In genomic region chr12:105226219-105226618, GRCh38 we compare ENCODE assay signal across 8 cellular contexts. TPM values are rescaled to one million over a fixed set of nuclear protein-coding genes. Genes with fewer than 3 reads are reported as not detected.
DNase-seq lines count a peak whose midpoint lies in the region; FAIRE-seq and TF ChIP-seq lines count a peak whose summit lies in the region.

No MANE protein-coding gene starts in this region.

- H3K36me3 ChIP-seq in A673 (ENCODE audit: insufficient read depth, low read length, poor library complexity, severe bottlenecking) (peaks cover 18% of the 10 kb centered on the region), fibroblast of lung (ENCODE audit: control insufficient read depth, insufficient read depth, low read length) (peaks cover 7% of the 10 kb centered on the region), ovary (no peaks in the 10 kb centered on the region)

- CTCF ChIA-PET in A673 (lab: Charles Lee), result interaction anchor here (0.5 kb wide), 1 partner anchor 577 kb away, joined by 3 read pairs; no protein-coding TSS in a partner anchor

- no peak for TF ChIP-seq CTCF in A673 (conservative IDR thresholded peaks at IDR 0.05; ENCODE audit: low read depth, low read length)
- TF ChIP-seq CTCF in GM20000 (IDR thresholded peaks at IDR 0.05; ENCODE audit: extremely low read depth, missing control alignments), result no peak
- TF ChIP-seq CTCF in fibroblast of lung (conservative IDR thresholded peaks at IDR 0.05 in 1 of 2, IDR thresholded peaks at IDR 0.05 in 1 of 2; ENCODE audit: low read depth in 1 of 2, low read length in 2 of 2), result no peak
- no peak for TF ChIP-seq CTCF in ovary (IDR thresholded peaks at IDR 0.05)
- no peak for TF ChIP-seq CTCF in endothelial cell (IDR thresholded peaks at IDR 0.05; ENCODE audit: unreplicated experiment)
- TF ChIP-seq CTCF in D721Med (IDR thresholded peaks at IDR 0.05; ENCODE audit: insufficient read depth, missing control alignments), result no peak

- H3K27ac ChIP-seq in A673 (ENCODE audit: low read depth, low read length, poor library complexity, severe bottlenecking), result peak overlapping the region; percentile 38
- peak overlapping the region; percentile 33 for H3K27ac ChIP-seq in fibroblast of lung (ENCODE audit: insufficient read depth, low read length)
- no peak overlapping the region for H3K27ac ChIP-seq in ovary

- peaks cover 42% of the 10 kb centered on the region for H3K4me1 Mint-ChIP-seq in T-helper 1 cell treated with Interleukin-12 subunit alpha and Interleukin-12 subunit beta and Interleukin-4 antibody, amounts not matched to agents 30 μg/mL and 1 μg/mL, for 36 hours (ENCODE audit: low read depth)
- H3K4me1 Mint-ChIP-seq in endothelial cell (ENCODE audit: unreplicated experiment), result peaks cover 49% of the 10 kb centered on the region

- TF ChIP-seq EP300 in ovary (IDR thresholded peaks at IDR 0.05), result no peak

- H3K27ac Mint-ChIP-seq in T-helper 1 cell treated with Interleukin-12 subunit alpha and Interleukin-12 subunit beta and Interleukin-4 antibody, amounts not matched to agents 30 μg/mL and 1 μg/mL, for 36 hours, result no peak overlapping the region
- H3K27ac Mint-ChIP-seq in endothelial cell (ENCODE audit: unreplicated experiment), result no peak overlapping the region

- H3K36me3 Mint-ChIP-seq in T-helper 1 cell treated with Interleukin-12 subunit alpha and Interleukin-12 subunit beta and Interleukin-4 antibody, amounts not matched to agents 30 μg/mL and 1 μg/mL, for 36 hours (ENCODE audit: low read depth), result peaks cover 45% of the 10 kb centered on the region
- H3K36me3 Mint-ChIP-seq in endothelial cell (ENCODE audit: low read depth, unreplicated experiment), result peaks cover 44% of the 10 kb centered on the region

- DNase-seq in A673 (ENCODE audit: low spot score), result peak; percentile 70
- DNase-seq in GM20000 (ENCODE audit: low spot score), result peak; percentile 14
- peak; percentile 91 to 94 for DNase-seq in fibroblast of lung (ENCODE audit: low read depth in 2 of 2)
- DNase-seq in ovary, result peak; percentile 45 to 68 (median 47)
- no peak for DNase-seq in endothelial cell (ENCODE audit: low spot score)
- DNase-seq in D721Med (ENCODE audit: insufficient read length, low spot score), result no peak
- DNase-seq in NCI-H146 treated with DMSO at 0.1 percent for 48 hours (lab: John Stamatoyannopoulos, UW; ENCODE audit: unreplicated experiment), result no peak

- no TSS peak for BruUV-seq in A673 (replicated peaks; lab: Mats Ljungman, UMichigan)

- no peak overlapping the region for H3K9ac ChIP-seq in fibroblast of lung (ENCODE audit: insufficient read depth, low read length)

- no peak overlapping the region for H2AFZ ChIP-seq in fibroblast of lung (ENCODE audit: low read length)

- peaks cover 13% of the 10 kb centered on the region for H3K4me1 ChIP-seq in A673 (ENCODE audit: insufficient read depth, low read length, poor library complexity, severe bottlenecking)
- H3K4me1 ChIP-seq in fibroblast of lung (ENCODE audit: control insufficient read depth, extremely low read depth, insufficient read depth, low read length), result peaks cover 22% of the 10 kb centered on the region
- H3K4me1 ChIP-seq in ovary (ENCODE audit: insufficient read depth), result peaks cover 1% of the 10 kb centered on the region

- no peaks in the 10 kb centered on the region for H3K27me3 Mint-ChIP-seq in T-helper 1 cell treated with Interleukin-12 subunit alpha and Interleukin-12 subunit beta and Interleukin-4 antibody, amounts not matched to agents 30 μg/mL and 1 μg/mL, for 36 hours (ENCODE audit: low read depth)
- H3K27me3 Mint-ChIP-seq in endothelial cell (ENCODE audit: unreplicated experiment), result peaks cover 9% of the 10 kb centered on the region

- FAIRE-seq in D721Med (lab: Jason Lieb, UNC), result no peak

- H4K20me1 ChIP-seq in fibroblast of lung (ENCODE audit: control insufficient read depth, extremely low read depth, insufficient read depth, low read length), result no peaks in the 10 kb centered on the region

- no peak overlapping the region for H3K4me3 ChIP-seq in A673 (ENCODE audit: low read depth, low read length, poor library complexity, severe bottlenecking)
- H3K4me3 ChIP-seq in fibroblast of lung (replicated peaks in 1 of 4; ENCODE audit: control extremely low read depth in 1 of 4, insufficient read depth in 1 of 4, low read depth in 3 of 4, low read length in 4 of 4), result peak overlapping the region in 1 of 4 experiments; percentile 25
- H3K4me3 ChIP-seq in ovary, result no peak overlapping the region

- H3K79me2 ChIP-seq in fibroblast of lung (ENCODE audit: control insufficient read depth, insufficient read depth, low read length), result peaks cover 65% of the 10 kb centered on the region

- TF ChIP-seq POLR2A in ovary (IDR thresholded peaks at IDR 0.05), result no peak

- H3K9me3 Mint-ChIP-seq in T-helper 1 cell treated with Interleukin-12 subunit alpha and Interleukin-12 subunit beta and Interleukin-4 antibody, amounts not matched to agents 30 μg/mL and 1 μg/mL, for 36 hours, result no peaks in the 10 kb centered on the region
- no peaks in the 10 kb centered on the region for H3K9me3 Mint-ChIP-seq in endothelial cell (ENCODE audit: unreplicated experiment)

- no peaks in the 10 kb centered on the region for H3K27me3 ChIP-seq in A673 (replicated peaks; ENCODE audit: insufficient read depth, low read depth, low read length, poor library complexity)
- no peaks in the 10 kb centered on the region for H3K27me3 ChIP-seq in fibroblast of lung (ENCODE audit: control insufficient read depth, insufficient read depth, low read length)
- no peaks in the 10 kb centered on the region for H3K27me3 ChIP-seq in ovary

- peak overlapping the region; percentile 61 for H3K4me2 ChIP-seq in fibroblast of lung (ENCODE audit: extremely low read depth, insufficient read depth, low read length)

- POLR2A ChIA-PET in A673 (lab: Charles Lee; ENCODE audit: low non-redundant PET), result no interaction called here

- intact Hi-C loops in A673 (cut with micrococcal nuclease; ENCODE audit: unreplicated experiment) (no loop called here), ovary (cut with DNase I) (no loop called here)

- H3K4me3 Mint-ChIP-seq in T-helper 1 cell treated with Interleukin-12 subunit alpha and Interleukin-12 subunit beta and Interleukin-4 antibody, amounts not matched to agents 30 μg/mL and 1 μg/mL, for 36 hours, result peak overlapping the region; percentile 19
- no peak overlapping the region for H3K4me3 Mint-ChIP-seq in endothelial cell (ENCODE audit: unreplicated experiment)

- WGBS in ovary, 3 donors, result 19 to 38% (median 28%) methylated on average over 8 of the region's 8 CpGs

- H3K9me3 ChIP-seq in A673 (ENCODE audit: low read depth, low read length, poor library complexity, severe bottlenecking), result no peaks in the 10 kb centered on the region
- no peaks in the 10 kb centered on the region for H3K9me3 ChIP-seq in fibroblast of lung (ENCODE audit: control insufficient read depth, insufficient read depth, low read depth, low read length)
- no peaks in the 10 kb centered on the region for H3K9me3 ChIP-seq in ovary

RNA-seq across cellular contexts. Expression of gene APPL2, which starts 9.8 kb away (rescaled TPM):
- total RNA-seq in A673 (2021) (26.7 and 33.7 TPM in 2 replicates), fibroblast of lung (43.9 and 53.8 TPM in 2 replicates), ovary (10 to 100 TPM; 28.6 to 45.2 (median 36.2) TPM), endothelial cell (ENCODE audit: unreplicated experiment) (44.7 TPM)
- polyA plus RNA-seq in fibroblast of lung (68.0 and 74.3 TPM in 2 replicates), ovary (10 to 100 TPM; 27.4 to 66.2 TPM)
- polyA plus RNA-seq in fibroblast of lung (2012), result 36.1 and 36.3 TPM in 2 replicates
- 9.2 and 11.7 TPM in 2 replicates for polyA minus RNA-seq in fibroblast of lung (ENCODE audit: low replicate concordance)

Comparison
In these comparisons a context has a peak if more than half of its experiments do, and no peak if none do; other contexts are left out.
1. DNase-seq: peak in A673 (single experiment), GM20000 (single experiment), fibroblast of lung (2 of 2) and ovary (5 of 5); none in endothelial cell (single experiment), D721Med (single experiment) and NCI-H146 treated with DMSO at 0.1 percent for 48 hours (single experiment).
2. H3K27ac ChIP-seq: peak in A673 (single experiment) and fibroblast of lung (single experiment); none in ovary (0 of 2).